12 cellular contexts compared by ENCODE assay signal in the genomic region with DNA sequence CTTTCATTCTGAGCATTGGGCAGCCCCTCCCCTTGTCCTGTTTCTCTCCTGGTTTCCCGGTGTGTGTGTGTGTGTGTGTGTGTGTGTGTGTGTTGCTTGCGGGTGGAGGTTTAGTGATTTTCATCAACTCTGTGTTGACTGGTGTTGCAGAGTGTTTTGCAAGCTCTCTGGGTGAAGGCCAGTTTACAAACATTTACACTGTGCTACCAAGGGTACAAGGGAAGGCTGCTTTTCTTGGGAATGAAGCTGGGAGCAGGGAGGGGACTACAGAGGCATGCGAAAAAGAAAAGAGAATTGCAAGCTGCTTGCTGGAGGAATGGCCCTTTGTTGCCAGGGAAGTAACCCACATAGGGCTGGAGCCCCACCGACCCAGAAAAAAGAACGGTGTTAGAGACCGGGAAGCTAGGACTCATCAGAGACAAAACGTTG. TPM values are rescaled to one million over a fixed set of nuclear protein-coding genes. Genes with fewer than 3 reads are reported as not detected.
DNase-seq lines count a peak whose midpoint lies in the region; ATAC-seq and TF ChIP-seq lines count a peak whose summit lies in the region.
"Had no signal": no experiment of that assay in that cellular context is flagged by ENCODE, and none has a peak within 500 bp of the region (broad histone marks: within the 10 kb centered on the region; RNA-seq: fewer than 3 reads in every experiment).

No MANE protein-coding gene starts in this region.

- H3K9me3 Mint-ChIP-seq in T-helper 1 cell treated with Interleukin-12 subunit alpha and Interleukin-12 subunit beta and Interleukin-4 antibody, amounts not matched to agents 30 μg/mL and 1 μg/mL, for 36 hours: no peaks in the 10 kb centered on the region
- peaks cover 2% of the 10 kb centered on the region for H3K9me3 Mint-ChIP-seq in activated naive CD8-positive, alpha-beta T cell treated with anti-CD3 and anti-CD28 coated beads for 36 hours

- 35% methylated on average over 7 of the region's 7 CpGs for WGBS in smooth muscle cell (ENCODE audit: low lambda C conversion rate)

- H3K36me3 ChIP-seq in iPS-20b (ENCODE audit: insufficient read depth, low read depth, low read length) (no peaks in the 10 kb centered on the region), smooth muscle cell (ENCODE audit: low read depth) (no peaks in the 10 kb centered on the region)

- no peak overlapping the region for H3K4me2 ChIP-seq in smooth muscle cell

- no peak overlapping the region for H3K4me3 Mint-ChIP-seq in T-helper 1 cell treated with Interleukin-12 subunit alpha and Interleukin-12 subunit beta and Interleukin-4 antibody, amounts not matched to agents 30 μg/mL and 1 μg/mL, for 36 hours
- H3K4me3 Mint-ChIP-seq in activated naive CD8-positive, alpha-beta T cell treated with anti-CD3 and anti-CD28 coated beads for 36 hours: no peak overlapping the region
- H3K4me3 Mint-ChIP-seq: stimulated activated naive CD8-positive, alpha-beta T cell treated with anti-CD3 and anti-CD28 coated beads, Interleukin-15, Interleukin-2, amounts not matched to agents 100 ng/mL and 50 ng/mL, for 24 hours had no signal

- peaks cover 5% of the 10 kb centered on the region for H3F3A ChIP-seq in smooth muscle cell (ENCODE audit: low read depth)

- H3K4me1 ChIP-seq in iPS-20b (ENCODE audit: insufficient read depth, low read length): peaks cover 37% of the 10 kb centered on the region; the same call in 1 of the 2 replicates
- peaks cover 55% of the 10 kb centered on the region for H3K4me1 ChIP-seq in smooth muscle cell (ENCODE audit: low read depth)

- no peak overlapping the region for H2AFZ ChIP-seq in smooth muscle cell (ENCODE audit: low read depth)

- H3K9ac ChIP-seq in iPS-20b (ENCODE audit: low read depth, low read length): peak overlapping the region; percentile 68
- H3K9ac ChIP-seq in smooth muscle cell (ENCODE audit: low read depth): no peak overlapping the region

- H3K36me3 Mint-ChIP-seq in T-helper 1 cell treated with Interleukin-12 subunit alpha and Interleukin-12 subunit beta and Interleukin-4 antibody, amounts not matched to agents 30 μg/mL and 1 μg/mL, for 36 hours (ENCODE audit: low read depth): peaks cover 46% of the 10 kb centered on the region
- H3K36me3 Mint-ChIP-seq in activated naive CD8-positive, alpha-beta T cell treated with anti-CD3 and anti-CD28 coated beads for 36 hours: peaks cover 25% of the 10 kb centered on the region

- H3K27me3 Mint-ChIP-seq in T-helper 1 cell treated with Interleukin-12 subunit alpha and Interleukin-12 subunit beta and Interleukin-4 antibody, amounts not matched to agents 30 μg/mL and 1 μg/mL, for 36 hours (ENCODE audit: low read depth): no peaks in the 10 kb centered on the region
- H3K27me3 Mint-ChIP-seq in activated naive CD8-positive, alpha-beta T cell treated with anti-CD3 and anti-CD28 coated beads for 36 hours: no peaks in the 10 kb centered on the region
- H3K27me3 Mint-ChIP-seq: stimulated activated naive CD8-positive, alpha-beta T cell treated with anti-CD3 and anti-CD28 coated beads, Interleukin-15, Interleukin-2, amounts not matched to agents 100 ng/mL and 50 ng/mL, for 24 hours had no signal

- no peak for TF ChIP-seq CTCF in smooth muscle cell (IDR thresholded peaks at IDR 0.05; ENCODE audit: borderline replicate concordance, insufficient read depth, poor library complexity, severe bottlenecking)

- H3K27me3 ChIP-seq in iPS-20b (ENCODE audit: insufficient read depth, low read length): peaks cover 11% of the 10 kb centered on the region; the same call in 1 of the 2 replicates
- no peaks in the 10 kb centered on the region for H3K27me3 ChIP-seq in smooth muscle cell (ENCODE audit: low read depth)

- H3K4me3 ChIP-seq in iPS-20b (ENCODE audit: low read length): peak overlapping the region; percentile 55
- no peak overlapping the region for H3K4me3 ChIP-seq in smooth muscle cell

- peaks cover 94% of the 10 kb centered on the region for H4K20me1 ChIP-seq in smooth muscle cell (ENCODE audit: low read depth)

- ATAC-seq in GM19023 (IDR thresholded peaks at IDR 0.05; ENCODE audit: unreplicated experiment): no peak

- peak overlapping the region; percentile 3 for H3K27ac Mint-ChIP-seq in T-helper 1 cell treated with Interleukin-12 subunit alpha and Interleukin-12 subunit beta and Interleukin-4 antibody, amounts not matched to agents 30 μg/mL and 1 μg/mL, for 36 hours
- peak overlapping the region; percentile 26 for H3K27ac Mint-ChIP-seq in activated naive CD8-positive, alpha-beta T cell treated with anti-CD3 and anti-CD28 coated beads for 36 hours
- H3K27ac Mint-ChIP-seq: stimulated activated naive CD8-positive, alpha-beta T cell treated with anti-CD3 and anti-CD28 coated beads, Interleukin-15, Interleukin-2, amounts not matched to agents 100 ng/mL and 50 ng/mL, for 24 hours had no signal

- peaks cover 62% of the 10 kb centered on the region for H3K4me1 Mint-ChIP-seq in T-helper 1 cell treated with Interleukin-12 subunit alpha and Interleukin-12 subunit beta and Interleukin-4 antibody, amounts not matched to agents 30 μg/mL and 1 μg/mL, for 36 hours (ENCODE audit: low read depth)
- peaks cover 75% of the 10 kb centered on the region for H3K4me1 Mint-ChIP-seq in activated naive CD8-positive, alpha-beta T cell treated with anti-CD3 and anti-CD28 coated beads for 36 hours

- DNase-seq in T-helper 1 cell: no peak
- no peak for DNase-seq in activated naive CD8-positive, alpha-beta T cell treated with anti-CD3 and anti-CD28 coated beads for 36 hours
- peak; percentile 60 for DNase-seq in retina
- no peak for DNase-seq in DMS 273 (lab: John Stamatoyannopoulos, UW; ENCODE audit: unreplicated experiment)
- no peak for DNase-seq in smooth muscle cell (lab: John Stamatoyannopoulos, UW; ENCODE audit: unreplicated experiment)
- DNase-seq: activated CD4-positive, alpha-beta T cell treated with anti-CD3 and anti-CD28 coated beads for 4 hours; stimulated activated CD4-positive, alpha-beta T cell treated with anti-CD3 and anti-CD28 coated beads, Interleukin-2, amount 100 ng/mL, for 24 hours had no signal

- H3K9me3 ChIP-seq in iPS-20b (ENCODE audit: insufficient read depth, low read depth, low read length) (no peaks in the 10 kb centered on the region), smooth muscle cell (replicated peaks; ENCODE audit: low read depth) (no peaks in the 10 kb centered on the region)

- peaks cover 60% of the 10 kb centered on the region for H3K79me2 ChIP-seq in smooth muscle cell (ENCODE audit: low read depth)

- no peak overlapping the region for H3K27ac ChIP-seq in iPS-20b (ENCODE audit: low read length)
- H3K27ac ChIP-seq in smooth muscle cell (ENCODE audit: low read depth): no peak overlapping the region
- H3K27ac ChIP-seq: 22Rv1 had no signal

RNA-seq across cellular contexts. Expression of a gene that starts 29.6 kb away (rescaled TPM):
- total RNA-seq in activated naive CD8-positive, alpha-beta T cell treated with anti-CD3 and anti-CD28 coated beads for 36 hours: 1 to 10 TPM; 5.8 to 5.9 TPM
- 17.3 and 20.6 TPM in 2 replicates for total RNA-seq in smooth muscle cell
- polyA plus RNA-seq in smooth muscle cell: 11.3 and 13.2 TPM in 2 replicates
